Comparison of ENCODE assay signal across 1 cellular context in the genomic region with DNA sequence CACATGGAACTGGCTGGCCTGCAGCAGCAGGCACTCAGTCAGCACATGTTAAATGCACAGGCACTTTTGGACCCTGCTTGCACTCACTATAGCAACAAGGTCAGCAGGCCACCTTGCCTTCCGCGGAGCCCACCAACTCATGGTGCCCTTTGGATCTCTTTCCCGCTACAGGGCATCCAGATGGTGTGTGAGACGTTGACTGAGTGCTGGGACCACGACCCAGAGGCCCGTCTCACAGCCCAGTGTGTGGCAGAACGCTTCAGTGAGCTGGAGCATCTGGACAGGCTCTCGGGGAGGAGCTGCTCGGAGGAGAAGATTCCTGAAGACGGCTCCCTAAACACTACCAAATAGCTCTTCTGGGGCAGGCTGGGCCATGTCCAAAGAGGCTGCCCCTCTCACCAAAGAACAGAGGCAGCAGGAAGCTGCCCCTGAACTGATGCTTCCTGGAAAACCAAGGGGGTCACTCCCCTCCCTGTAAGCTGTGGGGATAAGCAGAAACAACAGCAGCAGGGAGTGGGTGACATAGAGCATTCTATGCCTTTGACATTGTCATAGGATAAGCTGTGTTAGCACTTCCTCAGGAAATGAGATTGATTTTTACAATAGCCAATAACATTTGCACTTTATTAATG.
A peak's percentile ranks its signal among the peaks of the same experiment; 100 is the strongest.
TF ChIP-seq lines count a peak whose summit lies in the region.

No MANE protein-coding gene starts in this region.

TF ChIP-seq in HepG2, 621 proteins besides CTCF, POLR2A, EP300 and RAD21 (continued from another document and continues in another):
- TF ChIP-seq ZNF275 (CRISPR knock-in tag; IDR thresholded peaks at IDR 0.05; ENCODE audit: borderline replicate concordance) (no peak), NCOA2 (CRISPR knock-in tag; IDR thresholded peaks at IDR 0.05) (no peak), ZBTB38 (CRISPR knock-in tag; IDR thresholded peaks at IDR 0.05) (peak; percentile 26; the same call in 1 of the 2 replicates), ZNF530 (CRISPR knock-in tag; IDR thresholded peaks at IDR 0.05; ENCODE audit: low read depth) (no peak), GATAD1 (CRISPR knock-in tag; IDR thresholded peaks at IDR 0.05) (no peak), ZSCAN29 (CRISPR knock-in tag; conservative IDR thresholded peaks at IDR 0.05) (no peak), ZZZ3 (CRISPR knock-in tag; IDR thresholded peaks at IDR 0.05; ENCODE audit: borderline replicate concordance) (no peak), HNF4A (CRISPR knock-in tag; IDR thresholded peaks at IDR 0.05) (peak; percentile 65), NR2F1 (CRISPR knock-in tag; IDR thresholded peaks at IDR 0.05) (no peak), TCF12 (IDR thresholded peaks at IDR 0.05) (no peak), TCF12 (CRISPR knock-in tag; IDR thresholded peaks at IDR 0.05) (no peak), ZNF383 (CRISPR knock-in tag; IDR thresholded peaks at IDR 0.05; ENCODE audit: borderline replicate concordance) (no peak), ZNF234 (CRISPR knock-in tag; conservative IDR thresholded peaks at IDR 0.05) (no peak), MAX (IDR thresholded peaks at IDR 0.05) (peak; percentile 19; the same call in 1 of the 2 replicates), ATAD3A (CRISPR knock-in tag; IDR thresholded peaks at IDR 0.05) (no peak), KDM1A (CRISPR knock-in tag; IDR thresholded peaks at IDR 0.05) (no peak), ELF1 (CRISPR knock-in tag; IDR thresholded peaks at IDR 0.05) (no peak), TRIM24 (CRISPR knock-in tag; IDR thresholded peaks at IDR 0.05) (no peak), ZNF572 (CRISPR knock-in tag; IDR thresholded peaks at IDR 0.05) (0 out of 2 replicates have a peak, but pooled peaks have one; percentile 37), ATF1 (CRISPR knock-in tag; IDR thresholded peaks at IDR 0.05) (no peak), ZNF460 (CRISPR knock-in tag; IDR thresholded peaks at IDR 0.05; ENCODE audit: borderline replicate concordance) (no peak), ZSCAN20 (CRISPR knock-in tag; IDR thresholded peaks at IDR 0.05; ENCODE audit: borderline replicate concordance) (no peak), FOXP1 (IDR thresholded peaks at IDR 0.05) (no peak), FOXP1 (CRISPR knock-in tag; IDR thresholded peaks at IDR 0.05) (no peak), U2AF2 (IDR thresholded peaks at IDR 0.05; ENCODE audit: low read depth, low read length) (no peak), ZNF768 (CRISPR knock-in tag; IDR thresholded peaks at IDR 0.05) (no peak), SALL1 (CRISPR knock-in tag; IDR thresholded peaks at IDR 0.05) (peak; percentile 28; the same call in 1 of the 2 replicates), FOSL1 (CRISPR knock-in tag; IDR thresholded peaks at IDR 0.05; ENCODE audit: borderline replicate concordance) (no peak), ZFX (CRISPR knock-in tag; IDR thresholded peaks at IDR 0.05; ENCODE audit: low read depth) (no peak), ZNF891 (CRISPR knock-in tag; IDR thresholded peaks at IDR 0.05) (peak; percentile 69), REL (CRISPR knock-in tag; conservative IDR thresholded peaks at IDR 0.05) (no peak), THRA (CRISPR knock-in tag; IDR thresholded peaks at IDR 0.05; ENCODE audit: borderline replicate concordance) (no peak), CSRNP2 (CRISPR knock-in tag; conservative IDR thresholded peaks at IDR 0.05; ENCODE audit: low read depth) (no peak), THAP11 (CRISPR knock-in tag; IDR thresholded peaks at IDR 0.05) (no peak), ZBTB33 (CRISPR knock-in tag; IDR thresholded peaks at IDR 0.05) (peak; percentile 96), ZNF790 (CRISPR knock-in tag; IDR thresholded peaks at IDR 0.05; ENCODE audit: borderline replicate concordance) (no peak), POGZ (CRISPR knock-in tag; IDR thresholded peaks at IDR 0.05) (peak; percentile 70), YEATS4 (CRISPR knock-in tag; IDR thresholded peaks at IDR 0.05; ENCODE audit: borderline replicate concordance) (no peak), ZNF766 (CRISPR knock-in tag; IDR thresholded peaks at IDR 0.05; ENCODE audit: borderline replicate concordance) (no peak), ZFP37 (CRISPR knock-in tag; IDR thresholded peaks at IDR 0.05; ENCODE audit: borderline replicate concordance) (no peak)
- TF ChIP-seq, protein P1, sequence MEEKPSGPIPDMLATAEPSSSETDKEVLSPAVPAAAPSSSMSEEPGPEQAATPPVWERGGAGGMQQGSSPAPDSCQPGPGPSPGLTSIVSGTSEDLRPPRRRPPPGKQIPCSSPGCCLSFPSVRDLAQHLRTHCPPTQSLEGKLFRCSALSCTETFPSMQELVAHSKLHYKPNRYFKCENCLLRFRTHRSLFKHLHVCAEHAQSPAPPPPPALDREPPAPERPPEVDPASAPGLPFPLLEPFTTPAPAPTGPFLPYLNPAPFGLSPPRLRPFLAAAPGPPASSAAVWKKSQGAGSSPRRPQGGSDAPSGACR (CRISPR knock-in tag; IDR thresholded peaks at IDR 0.05), result no peak
- TF ChIP-seq, protein P2, sequence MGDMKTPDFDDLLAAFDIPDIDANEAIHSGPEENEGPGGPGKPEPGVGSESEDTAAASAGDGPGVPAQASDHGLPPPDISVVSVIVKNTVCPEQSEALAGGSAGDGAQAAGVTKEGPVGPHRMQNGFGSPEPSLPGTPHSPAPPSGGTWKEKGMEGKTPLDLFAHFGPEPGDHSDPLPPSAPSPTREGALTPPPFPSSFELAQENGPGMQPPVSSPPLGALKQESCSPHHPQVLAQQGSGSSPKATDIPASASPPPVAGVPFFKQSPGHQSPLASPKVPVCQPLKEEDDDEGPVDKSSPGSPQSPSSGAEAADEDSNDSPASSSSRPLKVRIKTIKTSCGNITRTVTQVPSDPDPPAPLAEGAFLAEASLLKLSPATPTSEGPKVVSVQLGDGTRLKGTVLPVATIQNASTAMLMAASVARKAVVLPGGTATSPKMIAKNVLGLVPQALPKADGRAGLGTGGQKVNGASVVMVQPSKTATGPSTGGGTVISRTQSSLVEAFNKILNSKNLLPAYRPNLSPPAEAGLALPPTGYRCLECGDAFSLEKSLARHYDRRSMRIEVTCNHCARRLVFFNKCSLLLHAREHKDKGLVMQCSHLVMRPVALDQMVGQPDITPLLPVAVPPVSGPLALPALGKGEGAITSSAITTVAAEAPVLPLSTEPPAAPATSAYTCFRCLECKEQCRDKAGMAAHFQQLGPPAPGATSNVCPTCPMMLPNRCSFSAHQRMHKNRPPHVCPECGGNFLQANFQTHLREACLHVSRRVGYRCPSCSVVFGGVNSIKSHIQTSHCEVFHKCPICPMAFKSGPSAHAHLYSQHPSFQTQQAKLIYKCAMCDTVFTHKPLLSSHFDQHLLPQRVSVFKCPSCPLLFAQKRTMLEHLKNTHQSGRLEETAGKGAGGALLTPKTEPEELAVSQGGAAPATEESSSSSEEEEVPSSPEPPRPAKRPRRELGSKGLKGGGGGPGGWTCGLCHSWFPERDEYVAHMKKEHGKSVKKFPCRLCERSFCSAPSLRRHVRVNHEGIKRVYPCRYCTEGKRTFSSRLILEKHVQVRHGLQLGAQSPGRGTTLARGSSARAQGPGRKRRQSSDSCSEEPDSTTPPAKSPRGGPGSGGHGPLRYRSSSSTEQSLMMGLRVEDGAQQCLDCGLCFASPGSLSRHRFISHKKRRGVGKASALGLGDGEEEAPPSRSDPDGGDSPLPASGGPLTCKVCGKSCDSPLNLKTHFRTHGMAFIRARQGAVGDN (CRISPR knock-in tag; IDR thresholded peaks at IDR 0.05), result peak; percentile 66
- TF ChIP-seq, protein P3, sequence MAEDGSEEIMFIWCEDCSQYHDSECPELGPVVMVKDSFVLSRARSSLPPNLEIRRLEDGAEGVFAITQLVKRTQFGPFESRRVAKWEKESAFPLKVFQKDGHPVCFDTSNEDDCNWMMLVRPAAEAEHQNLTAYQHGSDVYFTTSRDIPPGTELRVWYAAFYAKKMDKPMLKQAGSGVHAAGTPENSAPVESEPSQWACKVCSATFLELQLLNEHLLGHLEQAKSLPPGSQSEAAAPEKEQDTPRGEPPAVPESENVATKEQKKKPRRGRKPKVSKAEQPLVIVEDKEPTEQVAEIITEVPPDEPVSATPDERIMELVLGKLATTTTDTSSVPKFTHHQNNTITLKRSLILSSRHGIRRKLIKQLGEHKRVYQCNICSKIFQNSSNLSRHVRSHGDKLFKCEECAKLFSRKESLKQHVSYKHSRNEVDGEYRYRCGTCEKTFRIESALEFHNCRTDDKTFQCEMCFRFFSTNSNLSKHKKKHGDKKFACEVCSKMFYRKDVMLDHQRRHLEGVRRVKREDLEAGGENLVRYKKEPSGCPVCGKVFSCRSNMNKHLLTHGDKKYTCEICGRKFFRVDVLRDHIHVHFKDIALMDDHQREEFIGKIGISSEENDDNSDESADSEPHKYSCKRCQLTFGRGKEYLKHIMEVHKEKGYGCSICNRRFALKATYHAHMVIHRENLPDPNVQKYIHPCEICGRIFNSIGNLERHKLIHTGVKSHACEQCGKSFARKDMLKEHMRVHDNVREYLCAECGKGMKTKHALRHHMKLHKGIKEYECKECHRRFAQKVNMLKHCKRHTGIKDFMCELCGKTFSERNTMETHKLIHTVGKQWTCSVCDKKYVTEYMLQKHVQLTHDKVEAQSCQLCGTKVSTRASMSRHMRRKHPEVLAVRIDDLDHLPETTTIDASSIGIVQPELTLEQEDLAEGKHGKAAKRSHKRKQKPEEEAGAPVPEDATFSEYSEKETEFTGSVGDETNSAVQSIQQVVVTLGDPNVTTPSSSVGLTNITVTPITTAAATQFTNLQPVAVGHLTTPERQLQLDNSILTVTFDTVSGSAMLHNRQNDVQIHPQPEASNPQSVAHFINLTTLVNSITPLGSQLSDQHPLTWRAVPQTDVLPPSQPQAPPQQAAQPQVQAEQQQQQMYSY (CRISPR knock-in tag; IDR thresholded peaks at IDR 0.05), result no peak
- TF ChIP-seq, protein P4, sequence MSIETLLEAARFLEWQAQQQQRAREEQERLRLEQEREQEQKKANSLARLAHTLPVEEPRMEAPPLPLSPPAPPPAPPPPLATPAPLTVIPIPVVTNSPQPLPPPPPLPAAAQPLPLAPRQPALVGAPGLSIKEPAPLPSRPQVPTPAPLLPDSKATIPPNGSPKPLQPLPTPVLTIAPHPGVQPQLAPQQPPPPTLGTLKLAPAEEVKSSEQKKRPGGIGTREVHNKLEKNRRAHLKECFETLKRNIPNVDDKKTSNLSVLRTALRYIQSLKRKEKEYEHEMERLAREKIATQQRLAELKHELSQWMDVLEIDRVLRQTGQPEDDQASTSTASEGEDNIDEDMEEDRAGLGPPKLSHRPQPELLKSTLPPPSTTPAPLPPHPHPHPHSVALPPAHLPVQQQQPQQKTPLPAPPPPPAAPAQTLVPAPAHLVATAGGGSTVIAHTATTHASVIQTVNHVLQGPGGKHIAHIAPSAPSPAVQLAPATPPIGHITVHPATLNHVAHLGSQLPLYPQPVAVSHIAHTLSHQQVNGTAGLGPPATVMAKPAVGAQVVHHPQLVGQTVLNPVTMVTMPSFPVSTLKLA (IDR thresholded peaks at IDR 0.05), result 0 out of 2 replicates have a peak, but pooled peaks have one; percentile 7
- TF ChIP-seq, protein P5, sequence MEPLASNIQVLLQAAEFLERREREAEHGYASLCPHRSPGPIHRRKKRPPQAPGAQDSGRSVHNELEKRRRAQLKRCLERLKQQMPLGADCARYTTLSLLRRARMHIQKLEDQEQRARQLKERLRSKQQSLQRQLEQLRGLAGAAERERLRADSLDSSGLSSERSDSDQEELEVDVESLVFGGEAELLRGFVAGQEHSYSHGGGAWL (CRISPR knock-in tag; IDR thresholded peaks at IDR 0.05), result no peak
